In genomic region chr11:116851631-116852030, GRCh38 we compare ENCODE assay signal across 1 cellular context.
TF ChIP-seq lines count a peak whose summit lies in the region.

No MANE protein-coding gene starts in this region.

TF ChIP-seq in GM12878, 131 proteins besides CTCF, POLR2A, EP300 and RAD21:
- TF ChIP-seq RUNX3 (IDR thresholded peaks at IDR 0.05; ENCODE audit: low read length) (peak; percentile 60), ELK1 (IDR thresholded peaks at IDR 0.05; ENCODE audit: low read depth, low read length) (no peak)
